1 cellular context compared by ENCODE assay signal in genomic region chr11:47189100-47189834, GRCh38.
TF ChIP-seq lines count a peak whose summit lies in the region.

No MANE protein-coding gene starts in this region.

TF ChIP-seq in endothelial cell of umbilical vein, 7 proteins besides CTCF, POLR2A, EP300 and RAD21:
- TF ChIP-seq GATA2 (IDR thresholded peaks at IDR 0.05; ENCODE audit: insufficient read depth, insufficient read length, low read depth, low read length) (no peak), EZH2 (IDR thresholded peaks at IDR 0.05; ENCODE audit: borderline replicate concordance, low read depth, low read length, severe bottlenecking) (no peak), MAX (IDR thresholded peaks at IDR 0.05; ENCODE audit: insufficient read depth, insufficient read length) (no peak), POLR2AphosphoS5 (IDR thresholded peaks at IDR 0.05; ENCODE audit: insufficient read depth, low read depth, low read length) (no peak), MYC (IDR thresholded peaks at IDR 0.05; ENCODE audit: low read depth, low read length) (no peak), JUN (IDR thresholded peaks at IDR 0.05; ENCODE audit: borderline replicate concordance, insufficient read depth, insufficient read length, low read depth) (no peak), FOS (IDR thresholded peaks at IDR 0.05; ENCODE audit: borderline replicate concordance, insufficient read depth, low read length) (no peak)
